Comparison of ENCODE assay signal across 13 cellular contexts in genomic region chr11:65362320-65362931, GRCh38. TPM values are rescaled to one million over a fixed set of nuclear protein-coding genes. Genes with fewer than 3 reads are reported as not detected.
DNase-seq lines count a peak whose midpoint lies in the region; ATAC-seq lines count a peak whose summit lies in the region.
"Had no signal": no experiment of that assay in that cellular context is flagged by ENCODE, and none has a peak within 500 bp of the region (broad histone marks: within the 10 kb centered on the region; RNA-seq: fewer than 3 reads in every experiment).

No MANE protein-coding gene starts in this region.

- intact Hi-C loops in sciatic nerve (cut with DNase I) (no loop called here), cardiac septum (cut with DNase I) (no loop called here)

- no peaks in the 10 kb centered on the region for H3K9me3 Mint-ChIP-seq in activated CD4-positive, alpha-beta T cell treated with anti-CD3 and anti-CD28 coated beads, Interleukin-2, amount 10 ng/mL, durations not matched to agents 7 days and 5 days

- POLR2A ChIA-PET in activated CD4-positive, alpha-beta T cell treated with anti-CD3 and anti-CD28 coated beads, Interleukin-2, amount 10 ng/mL, durations not matched to agents 7 days and 5 days (lab: Charles Lee) = no interaction called here

- peak; percentile 51 for ATAC-seq in HG02678 (IDR thresholded peaks at IDR 0.05; ENCODE audit: unreplicated experiment)
- ATAC-seq in T-helper 17 cell = peak; percentile 47
- peak; percentile 30 for ATAC-seq in sciatic nerve
- ATAC-seq: A549 had no signal

- no peak overlapping the region for H3K4me3 Mint-ChIP-seq in activated CD4-positive, alpha-beta T cell treated with anti-CD3 and anti-CD28 coated beads, Interleukin-2, amount 10 ng/mL, durations not matched to agents 7 days and 5 days
- no peak overlapping the region for H3K4me3 Mint-ChIP-seq in T-helper 17 cell

- peaks cover 14% of the 10 kb centered on the region for H3K4me1 Mint-ChIP-seq in activated CD4-positive, alpha-beta T cell treated with anti-CD3 and anti-CD28 coated beads, Interleukin-2, amount 10 ng/mL, durations not matched to agents 7 days and 5 days
- H3K4me1 Mint-ChIP-seq in T-helper 17 cell = peaks cover 2% of the 10 kb centered on the region

- no peaks in the 10 kb centered on the region for H3K36me3 Mint-ChIP-seq in activated CD4-positive, alpha-beta T cell treated with anti-CD3 and anti-CD28 coated beads, Interleukin-2, amount 10 ng/mL, durations not matched to agents 7 days and 5 days (ENCODE audit: low read depth)
- no peaks in the 10 kb centered on the region for H3K36me3 Mint-ChIP-seq in T-helper 17 cell (ENCODE audit: low read depth)

- H3K27me3 Mint-ChIP-seq in activated CD4-positive, alpha-beta T cell treated with anti-CD3 and anti-CD28 coated beads, Interleukin-2, amount 10 ng/mL, durations not matched to agents 7 days and 5 days = no peaks in the 10 kb centered on the region
- no peaks in the 10 kb centered on the region for H3K27me3 Mint-ChIP-seq in T-helper 17 cell

- H3K9me3 ChIP-seq in T-helper 17 cell (ENCODE audit: control insufficient read depth, low read length, poor library complexity, severe bottlenecking) = no peaks in the 10 kb centered on the region
- H3K9me3 ChIP-seq: A549 had no signal

- DNase-seq in activated CD4-positive, alpha-beta T cell treated with anti-CD3 and anti-CD28 coated beads, Interleukin-2, amount 10 ng/mL, durations not matched to agents 7 days and 5 days = no peak
- no peak for DNase-seq in activated CD4-positive, alpha-beta T cell treated with anti-CD3 and anti-CD28 coated beads, Interleukin-2, amount 50 U/mL, for 48 hours
- DNase-seq in T-helper 17 cell (no peak), sciatic nerve (ENCODE audit: low spot score) (no peak), NCI-H1694 treated with DMSO at 0.1 percent for 48 hours (lab: John Stamatoyannopoulos, UW) (no peak), cardiac septum (ENCODE audit: low spot score) (no peak), HCEC 1CT (no peak)
- DNase-seq: activated effector memory CD4-positive, alpha-beta T cell treated with Interleukin-2 at 50 U/mL for 16 hours; central memory CD4-positive, alpha-beta T cell; IMR-90; NCI-H510A treated with DMSO at 0.1 percent for 48 hours had no signal

- CTCF ChIA-PET in activated CD4-positive, alpha-beta T cell treated with anti-CD3 and anti-CD28 coated beads, Interleukin-2, amount 10 ng/mL, durations not matched to agents 7 days and 5 days (lab: Charles Lee) = interaction anchor here (0.8 to 1.3 kb wide), 4 partner anchors 14 to 178 kb away, joined by 3 to 5 read pairs (median 4); no protein-coding TSS in a partner anchor

- H3K27ac Mint-ChIP-seq in activated CD4-positive, alpha-beta T cell treated with anti-CD3 and anti-CD28 coated beads, Interleukin-2, amount 10 ng/mL, durations not matched to agents 7 days and 5 days = peak overlapping the region; percentile 32
- H3K27ac Mint-ChIP-seq in T-helper 17 cell = peak overlapping the region; percentile 67

RNA-seq across cellular contexts. Expression of gene TIGD3, which starts 7.9 kb away (rescaled TPM):
- under 1 TPM; 0.42 to 0.79 TPM for total RNA-seq in activated CD4-positive, alpha-beta T cell treated with anti-CD3 and anti-CD28 coated beads, Interleukin-2, amount 10 ng/mL, durations not matched to agents 7 days and 5 days
- total RNA-seq in T-helper 17 cell = under 1 TPM; 0.21 to 0.45 TPM
- total RNA-seq in sciatic nerve = not detected
- total RNA-seq in cardiac septum = not detected
- total RNA-seq: IMR-90 had no signal

RNA-seq across cellular contexts. Expression of gene SLC25A45, which starts 20.0 kb away (rescaled TPM):
- total RNA-seq in activated CD4-positive, alpha-beta T cell treated with anti-CD3 and anti-CD28 coated beads, Interleukin-2, amount 10 ng/mL, durations not matched to agents 7 days and 5 days = 10 to 100 TPM; 40.9 TPM
- total RNA-seq in T-helper 17 cell (10 to 100 TPM; 57.7 to 61.6 TPM), sciatic nerve (12.0 TPM), cardiac septum (10.5 TPM)

RNA-seq across cellular contexts. Expression of gene FRMD8, which starts 24.0 kb away (rescaled TPM):
- 10 to 100 TPM; 49.5 to 52.1 TPM for total RNA-seq in activated CD4-positive, alpha-beta T cell treated with anti-CD3 and anti-CD28 coated beads, Interleukin-2, amount 10 ng/mL, durations not matched to agents 7 days and 5 days
- total RNA-seq in T-helper 17 cell = 10 to 100 TPM; 29.2 to 37.5 TPM
- 65.9 TPM for total RNA-seq in sciatic nerve
- 14.4 TPM for total RNA-seq in cardiac septum

RNA-seq across cellular contexts. Expression of gene DPF2, which starts 28.8 kb away (rescaled TPM):
- 10 to 100 TPM; 61.1 to 75.6 TPM for total RNA-seq in activated CD4-positive, alpha-beta T cell treated with anti-CD3 and anti-CD28 coated beads, Interleukin-2, amount 10 ng/mL, durations not matched to agents 7 days and 5 days
- total RNA-seq in T-helper 17 cell = 10 to 100 TPM; 49.1 to 62.6 TPM
- 62.5 TPM for total RNA-seq in sciatic nerve
- total RNA-seq in cardiac septum = 46.2 TPM

RNA-seq across cellular contexts. Expression of gene CDC42EP2, which starts 47.8 kb away (rescaled TPM):
- under 1 TPM; 0.25 to 0.67 TPM for total RNA-seq in activated CD4-positive, alpha-beta T cell treated with anti-CD3 and anti-CD28 coated beads, Interleukin-2, amount 10 ng/mL, durations not matched to agents 7 days and 5 days
- total RNA-seq in T-helper 17 cell (under 1 TPM in 1 of 2 donors, not detected in 1; 0.55 TPM), sciatic nerve (34.7 TPM), cardiac septum (3.6 TPM)
